In genomic region chr18:37742436-37742835, GRCh38 we compare ENCODE assay signal across 26 cellular contexts.
A peak's percentile ranks its signal among the peaks of the same experiment; 100 is the strongest.
DNase-seq lines count a peak whose midpoint lies in the region; ATAC-seq and TF ChIP-seq lines count a peak whose summit lies in the region.
"Had no signal": no experiment of that assay in that cellular context is flagged by ENCODE, and none has a peak within 500 bp of the region (broad histone marks: within the 10 kb centered on the region; RNA-seq: fewer than 3 reads in every experiment).

No MANE protein-coding gene starts in this region.

- H3K36me3 Mint-ChIP-seq in WTC11 (no peaks in the 10 kb centered on the region), neural crest cell (ENCODE audit: low read depth) (no peaks in the 10 kb centered on the region)
- H3K36me3 Mint-ChIP-seq: brain; CD8-positive, alpha-beta memory T cell; mesothelial cell of epicardium; naive thymus-derived CD8-positive, alpha-beta T cell; stimulated activated effector memory CD8-positive, alpha-beta T cell treated with anti-CD3 and anti-CD28 coated beads, Interleukin-12 subunit alpha, Interleukin-12 subunit beta, amount 100 ng/mL, for 72 hours had no signal

- TF ChIP-seq CTCF in WTC11 (IDR thresholded peaks at IDR 0.05) (no peak), neural crest cell (conservative IDR thresholded peaks at IDR 0.05) (no peak)

- no peak overlapping the region for H3K4me3 Mint-ChIP-seq in WTC11
- no peak overlapping the region for H3K4me3 Mint-ChIP-seq in neural crest cell
- H3K4me3 Mint-ChIP-seq: activated CD4-positive, alpha-beta T cell treated with anti-CD3 and anti-CD28 coated beads for 36 hours; B cell; brain; CD8-positive, alpha-beta memory T cell; mesothelial cell of epicardium; naive thymus-derived CD8-positive, alpha-beta T cell; stimulated activated effector memory CD8-positive, alpha-beta T cell treated with anti-CD3 and anti-CD28 coated beads, Interleukin-12 subunit alpha, Interleukin-12 subunit beta, amount 100 ng/mL, for 72 hours; T-helper 17 cell had no signal

- H3K27ac Mint-ChIP-seq in WTC11 (no peak overlapping the region), neural crest cell (ENCODE audit: unreplicated experiment) (peak overlapping the region; percentile 85)
- H3K27ac Mint-ChIP-seq: activated CD4-positive, alpha-beta T cell treated with anti-CD3 and anti-CD28 coated beads for 36 hours; B cell; brain; CD8-positive, alpha-beta memory T cell; mesothelial cell of epicardium; naive thymus-derived CD8-positive, alpha-beta T cell; stimulated activated effector memory CD8-positive, alpha-beta T cell treated with anti-CD3 and anti-CD28 coated beads, Interleukin-12 subunit alpha, Interleukin-12 subunit beta, amount 100 ng/mL, for 72 hours; T-helper 17 cell had no signal

- H3K4me1 Mint-ChIP-seq in WTC11 (peaks cover 11% of the 10 kb centered on the region), neural crest cell (peaks cover 20% of the 10 kb centered on the region)
- H3K4me1 Mint-ChIP-seq: activated CD4-positive, alpha-beta T cell treated with anti-CD3 and anti-CD28 coated beads for 36 hours; B cell; CD8-positive, alpha-beta memory T cell; mesothelial cell of epicardium; naive thymus-derived CD8-positive, alpha-beta T cell; stimulated activated effector memory CD8-positive, alpha-beta T cell treated with anti-CD3 and anti-CD28 coated beads, Interleukin-12 subunit alpha, Interleukin-12 subunit beta, amount 100 ng/mL, for 72 hours; T-helper 17 cell had no signal

- POLR2A ChIA-PET in WTC11 (lab: Charles Lee): no interaction called here

- CTCF ChIA-PET in WTC11 (lab: Charles Lee): interaction anchor here (0.5 to 1.1 kb wide), 3 partner anchors 36 to 358 kb away, joined by 3 to 5 read pairs (median 3); no protein-coding TSS in a partner anchor

- H3K27ac ChIP-seq in substantia nigra (ENCODE audit: low read depth, low read length, poor library complexity, severe bottlenecking): no peak overlapping the region
- H3K27ac ChIP-seq: A549, heart right ventricle, left ventricle myocardium inferior, SJSA1, upper lobe of right lung had no signal

- DNase-seq in NCI-H2107 treated with DMSO at 0.1 percent for 48 hours (lab: John Stamatoyannopoulos, UW; ENCODE audit: unreplicated experiment) (peak; percentile 7), NCI-H2107 (lab: John Stamatoyannopoulos, UW) (no peak), NCI-H146 treated with DMSO at 0.1 percent for 48 hours (lab: John Stamatoyannopoulos, UW; ENCODE audit: unreplicated experiment) (peak; percentile 85), WTC11 (ENCODE audit: low spot score) (peak; percentile 15), neural crest cell (ENCODE audit: low read depth, low spot score) (peak; percentile 1), substantia nigra (lab: John Stamatoyannopoulos, UW) (no peak)
- DNase-seq: activated CD4-positive, alpha-beta T cell treated with anti-CD3 and anti-CD28 coated beads for 36 hours; activated gamma-delta T cell; CD8-positive, alpha-beta memory T cell; DMS53; GDM1; heart right ventricle; left ventricle myocardium inferior; MV-4-11; naive thymus-derived CD8-positive, alpha-beta T cell; NCI-H226; T-helper 17 cell; upper lobe of right lung had no signal

- H3K9me3 Mint-ChIP-seq in WTC11 (no peaks in the 10 kb centered on the region), neural crest cell (no peaks in the 10 kb centered on the region)
- H3K9me3 Mint-ChIP-seq: brain, mesothelial cell of epicardium had no signal

- ATAC-seq in WTC11 (peak; percentile 60), HG03097 (IDR thresholded peaks at IDR 0.05; ENCODE audit: low FRiP score, unreplicated experiment) (no peak), GM21717 (IDR thresholded peaks at IDR 0.05; ENCODE audit: unreplicated experiment) (no peak)
- ATAC-seq: A549; activated CD4-positive, alpha-beta T cell treated with anti-CD3 and anti-CD28 coated beads for 36 hours; heart right ventricle; naive thymus-derived CD8-positive, alpha-beta T cell; stimulated activated effector memory CD8-positive, alpha-beta T cell treated with anti-CD3 and anti-CD28 coated beads, Interleukin-12 subunit alpha, Interleukin-12 subunit beta, amount 100 ng/mL, for 72 hours; T-helper 17 cell; upper lobe of right lung had no signal

- H3K27me3 Mint-ChIP-seq in WTC11 (ENCODE audit: low read depth) (no peaks in the 10 kb centered on the region; the same call in 1 of the 2 replicates), neural crest cell (ENCODE audit: low read depth) (no peaks in the 10 kb centered on the region)
- H3K27me3 Mint-ChIP-seq: B cell; brain; CD8-positive, alpha-beta memory T cell; T-helper 17 cell had no signal

TF ChIP-seq in WTC11, 78 proteins besides CTCF, POLR2A, EP300 and RAD21:
- no peak for TF ChIP-seq CBFB (CRISPR knock-in tag; IDR thresholded peaks at IDR 0.05; ENCODE audit: low read depth)
- peak; percentile 89 for TF ChIP-seq ZNF423 (CRISPR knock-in tag; IDR thresholded peaks at IDR 0.05)

Comparison
In these comparisons a context has a peak if more than half of its experiments do, and no peak if none do; other contexts are left out.
1. DNase-seq: peak in NCI-H2107 treated with DMSO at 0.1 percent for 48 hours (single experiment), NCI-H146 treated with DMSO at 0.1 percent for 48 hours (single experiment), WTC11 (single experiment) and neural crest cell (single experiment); none in NCI-H2107 (single experiment) and substantia nigra (0 of 49).